In the genomic region with DNA sequence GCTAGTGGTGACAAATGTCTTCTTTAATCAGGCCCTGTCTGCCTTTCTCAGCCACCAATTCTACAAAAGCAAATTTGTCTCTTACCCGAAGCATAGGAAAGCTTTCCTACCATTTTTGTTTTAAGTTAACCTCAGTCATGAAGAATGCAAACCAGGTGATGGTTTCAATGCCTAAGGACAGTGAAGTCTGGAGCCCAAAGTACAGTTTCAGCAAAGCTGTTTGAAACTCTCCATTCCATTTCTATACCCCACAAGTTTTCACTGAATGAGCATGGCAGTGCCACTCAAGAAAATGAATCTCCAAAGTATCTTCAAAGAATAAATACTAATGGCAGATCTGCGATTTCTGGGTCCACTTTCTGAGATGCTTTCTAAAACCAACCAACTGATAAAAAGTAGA, we compare ENCODE assay signal across 28 cellular contexts.
"Had no signal": no experiment of that assay in that cellular context is flagged by ENCODE, and none has a peak within 500 bp of the region (broad histone marks: within the 10 kb centered on the region; RNA-seq: fewer than 3 reads in every experiment).

No MANE protein-coding gene starts in this region.

- H3K27ac ChIP-seq: adrenal gland, KMS-11 had no signal

- H3K9me3 ChIP-seq: adrenal gland, MG63 had no signal

- H3K27me3 Mint-ChIP-seq: activated naive CD8-positive, alpha-beta T cell treated with anti-CD3 and anti-CD28 coated beads, Interleukin-2, amount 10 ng/mL, durations not matched to agents 7 days and 5 days; central memory CD8-positive, alpha-beta T cell; T-helper 17 cell had no signal

- ATAC-seq: activated CD8-positive, alpha-beta T cell treated with anti-CD3 and anti-CD28 coated beads, Interleukin-2, amount 10 ng/mL, durations not matched to agents 7 days and 5 days; PC-3; T-helper 17 cell; WTC11 had no signal

- H3K27ac Mint-ChIP-seq: activated CD8-positive, alpha-beta T cell treated with anti-CD3 and anti-CD28 coated beads, Interleukin-2, amount 10 ng/mL, durations not matched to agents 7 days and 5 days; activated naive CD8-positive, alpha-beta T cell treated with anti-CD3 and anti-CD28 coated beads, Interleukin-2, amount 10 ng/mL, durations not matched to agents 7 days and 5 days; T-helper 17 cell; WTC11 had no signal

- H3K4me3 Mint-ChIP-seq: activated CD8-positive, alpha-beta T cell treated with anti-CD3 and anti-CD28 coated beads, Interleukin-2, amount 10 ng/mL, durations not matched to agents 7 days and 5 days; activated naive CD8-positive, alpha-beta T cell treated with anti-CD3 and anti-CD28 coated beads, Interleukin-2, amount 10 ng/mL, durations not matched to agents 7 days and 5 days; central memory CD8-positive, alpha-beta T cell; T-helper 17 cell; WTC11 had no signal

- H3K4me3 ChIP-seq: adrenal gland, MG63 had no signal

- DNase-seq: activated CD4-positive, alpha-beta T cell treated with anti-CD3 and anti-CD28 coated beads for 48 hours; activated CD4-positive, alpha-beta T cell treated with anti-CD3 and anti-CD28 coated beads, Interleukin-2, amount 50 U/mL, for 4 hours; activated CD4-positive, CD25-positive, alpha-beta regulatory T cell treated with anti-CD3 and anti-CD28 coated beads, Interleukin-2, amount 50 U/mL, for 72 hours; activated CD8-positive, alpha-beta memory T cell treated with anti-CD3 and anti-CD28 coated beads, Interleukin-2, amount 50 U/mL, for 48 hours; activated CD8-positive, alpha-beta T cell treated with anti-CD3 and anti-CD28 coated beads, Interleukin-2, amount 10 ng/mL, durations not matched to agents 7 days and 5 days; activated naive CD4-positive, alpha-beta T cell treated with anti-CD3 and anti-CD28 coated beads, Interleukin-2, amount 50 U/mL, for 16 hours; activated naive CD8-positive, alpha-beta T cell treated with anti-CD3 and anti-CD28 coated beads, Interleukin-2, amount 10 ng/mL, durations not matched to agents 7 days and 5 days; activated T-cell treated with anti-CD3 and anti-CD28 coated beads, Interleukin-2, amount 50 U/mL, for 1 hour; adrenal gland; aorta; MG63; MV-4-11; NCI-H1092 treated with DMSO at 0.1 percent for 48 hours; NCI-H1417 treated with DMSO at 0.1 percent for 48 hours; NCI-H1694; NCI-H2029; NCI-H2107; NCI-H2171 treated with DMSO at 0.1 percent for 48 hours; NCI-H345; NCI-H510A; NCI-H69; PC-3; SHP77 treated with DMSO at 0.1 percent for 48 hours; T-helper 17 cell; T-helper 9 cell had no signal

- H3K4me1 ChIP-seq: adrenal gland had no signal

- H3K4me1 Mint-ChIP-seq: activated naive CD8-positive, alpha-beta T cell treated with anti-CD3 and anti-CD28 coated beads, Interleukin-2, amount 10 ng/mL, durations not matched to agents 7 days and 5 days; central memory CD8-positive, alpha-beta T cell had no signal

- H3K36me3 ChIP-seq: adrenal gland, MG63 had no signal

- H3K9me3 Mint-ChIP-seq: activated naive CD8-positive, alpha-beta T cell treated with anti-CD3 and anti-CD28 coated beads, Interleukin-2, amount 10 ng/mL, durations not matched to agents 7 days and 5 days; central memory CD8-positive, alpha-beta T cell; WTC11 had no signal

- H3K27me3 ChIP-seq: adrenal gland, MG63 had no signal
